In genomic region chr18:9630444-9630843, GRCh38 we compare ENCODE assay signal across 20 cellular contexts.
"Had no signal": no experiment of that assay in that cellular context is flagged by ENCODE, and none has a peak within 500 bp of the region (broad histone marks: within the 10 kb centered on the region; RNA-seq: fewer than 3 reads in every experiment).

No MANE protein-coding gene starts in this region.

- H3K27me3 Mint-ChIP-seq: type B pancreatic cell had no signal

- H3K4me1 Mint-ChIP-seq: naive thymus-derived CD4-positive, alpha-beta T cell had no signal

- ATAC-seq: gastrocnemius medialis; naive thymus-derived CD4-positive, alpha-beta T cell; right cardiac atrium; stimulated activated naive CD8-positive, alpha-beta T cell treated with anti-CD3 and anti-CD28 coated beads, Interleukin-15, Interleukin-2, amounts not matched to agents 100 U/mL and 50 U/mL, for 24 hours had no signal

- H3K27me3 ChIP-seq: gastrocnemius medialis, heart right ventricle, ovary, suprapubic skin, thyroid gland, uterus had no signal

- H3K36me3 Mint-ChIP-seq: naive thymus-derived CD4-positive, alpha-beta T cell; type B pancreatic cell had no signal

- H3K4me1 ChIP-seq: gastrocnemius medialis, suprapubic skin, thyroid gland, uterus had no signal

- H3K27ac Mint-ChIP-seq: endodermal cell; naive thymus-derived CD4-positive, alpha-beta T cell; nephron progenitor cell; type B pancreatic cell had no signal

- H3K4me3 Mint-ChIP-seq: endodermal cell; naive thymus-derived CD4-positive, alpha-beta T cell; nephron progenitor cell; type B pancreatic cell had no signal

- H3K4me3 ChIP-seq: coronary artery, gastrocnemius medialis, heart right ventricle, ovary, suprapubic skin, thyroid gland, uterus had no signal

- H3K9me3 ChIP-seq: gastrocnemius medialis, heart right ventricle, ovary, suprapubic skin, thyroid gland, uterus had no signal

- DNase-seq: effector CD4-positive, alpha-beta T cell; endodermal cell; gastrocnemius medialis; heart right ventricle; hypothalamus; kidney glomerular epithelial cell; naive thymus-derived CD4-positive, alpha-beta T cell; nephron progenitor cell; ovary; right cardiac atrium; stimulated activated CD4-positive, alpha-beta T cell treated with anti-CD3 and anti-CD28 coated beads, Interleukin-2, amount 100 ng/mL, for 48 hours; stimulated activated naive CD8-positive, alpha-beta T cell treated with anti-CD3 and anti-CD28 coated beads, Interleukin-15, Interleukin-2, amounts not matched to agents 100 U/mL and 50 U/mL, for 24 hours; thyroid gland; uterus had no signal

- FAIRE-seq: endothelial cell of umbilical vein, islet of Langerhans, small intestine had no signal

- H3K36me3 ChIP-seq: gastrocnemius medialis, heart right ventricle, ovary, suprapubic skin, thyroid gland, uterus had no signal

- H3K27ac ChIP-seq: coronary artery, gastrocnemius medialis, heart right ventricle, ovary, suprapubic skin, thyroid gland, uterus had no signal
